ENCODE assay signal across 14 cellular contexts in the genomic region with DNA sequence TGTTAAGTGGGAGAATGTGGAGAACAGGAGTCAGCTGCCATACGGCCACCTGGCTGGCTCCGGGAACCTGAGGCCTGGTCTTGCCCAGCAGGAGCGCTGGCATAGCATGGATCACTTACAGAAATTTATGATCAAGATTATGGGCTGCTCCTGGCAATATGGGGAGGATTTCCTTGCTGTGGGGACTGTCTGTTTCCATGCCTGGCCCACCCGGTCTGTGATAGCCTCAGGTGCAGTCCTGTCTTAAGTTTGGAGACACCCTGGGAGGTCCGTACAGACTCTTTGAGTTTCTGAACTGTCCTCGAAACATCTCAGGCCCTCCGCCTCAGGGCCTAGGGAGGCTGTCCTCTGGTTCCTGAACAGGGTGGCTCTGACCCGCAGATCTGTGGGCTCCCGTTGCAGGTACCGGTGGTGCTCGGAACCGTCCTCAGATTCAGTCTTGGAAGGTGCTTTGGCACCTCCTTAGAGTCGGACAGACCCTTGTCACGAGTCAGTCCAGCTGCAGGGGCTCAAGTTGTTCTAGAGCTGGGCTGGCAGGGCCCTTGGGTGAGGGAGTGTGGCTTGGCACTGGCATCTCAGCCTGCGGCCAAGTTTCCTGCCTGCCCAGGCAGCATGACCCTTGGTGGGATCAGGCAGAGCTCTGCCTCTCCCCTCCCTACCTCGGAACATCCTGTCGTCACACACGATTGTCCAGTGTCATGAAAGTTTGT. TPM values are rescaled to one million over a fixed set of nuclear protein-coding genes. Genes with fewer than 3 reads are reported as not detected.
DNase-seq lines count a peak whose midpoint lies in the region; TF ChIP-seq lines count a peak whose summit lies in the region.
"Had no signal": no experiment of that assay in that cellular context is flagged by ENCODE, and none has a peak within 500 bp of the region (broad histone marks: within the 10 kb centered on the region; RNA-seq: fewer than 3 reads in every experiment).

No MANE protein-coding gene starts in this region.

- TF ChIP-seq CTCF in neutrophil (IDR thresholded peaks at IDR 0.05) (no peak), vagina (IDR thresholded peaks at IDR 0.05) (no peak)

- H3K4me3 Mint-ChIP-seq in activated naive CD4-positive, alpha-beta T cell treated with anti-CD3 and anti-CD28 coated beads for 36 hours = no peak overlapping the region
- no peak overlapping the region for H3K4me3 Mint-ChIP-seq in activated CD4-positive, alpha-beta T cell treated with anti-CD3 and anti-CD28 coated beads, Interleukin-2, amount 10 ng/mL, durations not matched to agents 24 days and 14 days
- H3K4me3 Mint-ChIP-seq: activated naive CD4-positive, alpha-beta T cell treated with anti-CD3 and anti-CD28 coated beads, Interleukin-2, amount 50 U/mL, for 24 hours; CD4-positive, alpha-beta T cell; T-helper 1 cell treated with Interleukin-12 subunit alpha and Interleukin-12 subunit beta and Interleukin-4 antibody, amounts not matched to agents 30 μg/mL and 1 μg/mL, for 36 hours had no signal

- H3K4me1 Mint-ChIP-seq in activated naive CD4-positive, alpha-beta T cell treated with anti-CD3 and anti-CD28 coated beads for 36 hours (ENCODE audit: low read depth) = peaks cover 45% of the 10 kb centered on the region
- peaks cover 31% of the 10 kb centered on the region for H3K4me1 Mint-ChIP-seq in activated CD4-positive, alpha-beta T cell treated with anti-CD3 and anti-CD28 coated beads, Interleukin-2, amount 10 ng/mL, durations not matched to agents 24 days and 14 days

- H3K27me3 ChIP-seq in neutrophil (no peaks in the 10 kb centered on the region), vagina (no peaks in the 10 kb centered on the region)
- H3K27me3 ChIP-seq: tibial nerve had no signal

- H3K4me1 ChIP-seq in neutrophil (ENCODE audit: control insufficient read depth in 1 of 2, insufficient read depth in 1 of 2, low read depth in 1 of 2, low read length in 1 of 2) = peaks cover 28 to 37% of the 10 kb centered on the region in 2 experiments
- H3K4me1 ChIP-seq in vagina = peaks cover 29% of the 10 kb centered on the region

- peaks cover 54% of the 10 kb centered on the region for H3K36me3 Mint-ChIP-seq in activated naive CD4-positive, alpha-beta T cell treated with anti-CD3 and anti-CD28 coated beads for 36 hours (ENCODE audit: low read depth)
- H3K36me3 Mint-ChIP-seq in activated CD4-positive, alpha-beta T cell treated with anti-CD3 and anti-CD28 coated beads, Interleukin-2, amount 10 ng/mL, durations not matched to agents 24 days and 14 days (ENCODE audit: low read depth) = peaks cover 52% of the 10 kb centered on the region

- H3K36me3 ChIP-seq in neutrophil = peaks cover 30% of the 10 kb centered on the region
- no peaks in the 10 kb centered on the region for H3K36me3 ChIP-seq in vagina

- intact Hi-C loops in activated naive CD4-positive, alpha-beta T cell treated with anti-CD3 and anti-CD28 coated beads for 36 hours (cut with micrococcal nuclease) = no loop called here
- intact Hi-C loops in vagina (cut with DNase I) = no loop called here
- intact Hi-C loops in activated CD4-positive, alpha-beta T cell treated with anti-CD3 and anti-CD28 coated beads, Interleukin-2, amount 10 ng/mL, durations not matched to agents 24 days and 14 days (cut with micrococcal nuclease) = no loop called here

- H3K4me3 ChIP-seq in neutrophil (ENCODE audit: low read depth in 1 of 2, low read length in 1 of 2) (no peak overlapping the region), vagina (no peak overlapping the region)
- H3K4me3 ChIP-seq: tibial nerve had no signal

- H3K27ac Mint-ChIP-seq in activated naive CD4-positive, alpha-beta T cell treated with anti-CD3 and anti-CD28 coated beads for 36 hours = no peak overlapping the region
- no peak overlapping the region for H3K27ac Mint-ChIP-seq in activated CD4-positive, alpha-beta T cell treated with anti-CD3 and anti-CD28 coated beads, Interleukin-2, amount 10 ng/mL, durations not matched to agents 24 days and 14 days
- H3K27ac Mint-ChIP-seq: activated naive CD4-positive, alpha-beta T cell treated with anti-CD3 and anti-CD28 coated beads, Interleukin-2, amount 50 U/mL, for 24 hours; CD4-positive, alpha-beta T cell had no signal

- no peaks in the 10 kb centered on the region for H3K27me3 Mint-ChIP-seq in activated naive CD4-positive, alpha-beta T cell treated with anti-CD3 and anti-CD28 coated beads for 36 hours (ENCODE audit: low read depth)
- H3K27me3 Mint-ChIP-seq in activated CD4-positive, alpha-beta T cell treated with anti-CD3 and anti-CD28 coated beads, Interleukin-2, amount 10 ng/mL, durations not matched to agents 24 days and 14 days = no peaks in the 10 kb centered on the region
- H3K27me3 Mint-ChIP-seq: activated naive CD4-positive, alpha-beta T cell treated with anti-CD3 and anti-CD28 coated beads, Interleukin-2, amount 50 U/mL, for 24 hours; CD4-positive, alpha-beta T cell had no signal

- H3K9me3 Mint-ChIP-seq in activated naive CD4-positive, alpha-beta T cell treated with anti-CD3 and anti-CD28 coated beads for 36 hours = no peaks in the 10 kb centered on the region
- no peaks in the 10 kb centered on the region for H3K9me3 Mint-ChIP-seq in activated CD4-positive, alpha-beta T cell treated with anti-CD3 and anti-CD28 coated beads, Interleukin-2, amount 10 ng/mL, durations not matched to agents 24 days and 14 days
- H3K9me3 Mint-ChIP-seq: activated naive CD4-positive, alpha-beta T cell treated with anti-CD3 and anti-CD28 coated beads, Interleukin-2, amount 50 U/mL, for 24 hours; CD4-positive, alpha-beta T cell; T-helper 1 cell treated with Interleukin-12 subunit alpha and Interleukin-12 subunit beta and Interleukin-4 antibody, amounts not matched to agents 30 μg/mL and 1 μg/mL, for 36 hours had no signal

- H3K9me3 ChIP-seq in neutrophil = no peaks in the 10 kb centered on the region
- H3K9me3 ChIP-seq in vagina = no peaks in the 10 kb centered on the region
- H3K9me3 ChIP-seq: tibial nerve had no signal

- DNase-seq in activated naive CD4-positive, alpha-beta T cell treated with anti-CD3 and anti-CD28 coated beads for 36 hours = peak; percentile 2
- DNase-seq in activated naive CD4-positive, alpha-beta T cell (lab: John Stamatoyannopoulos, UW) = no peak
- peak; percentile 7 for DNase-seq in epidermal melanocyte (ENCODE audit: insufficient read length, low spot score)
- DNase-seq in vagina (ENCODE audit: extremely low spot score in 2 of 2) = peak; percentile 55 to 71
- no peak for DNase-seq in activated CD4-positive, alpha-beta T cell treated with anti-CD3 and anti-CD28 coated beads, Interleukin-2, amount 10 ng/mL, durations not matched to agents 24 days and 14 days
- DNase-seq in activated CD4-positive, alpha-beta T cell treated with anti-CD3 and anti-CD28 coated beads for 48 hours = no peak
- no peak for DNase-seq in CD1c-positive myeloid dendritic cell (ENCODE audit: extremely low spot score)
- DNase-seq: CD4-positive, alpha-beta T cell; NCI-H187; NCI-H510A treated with DMSO at 0.1 percent for 48 hours had no signal

- CTCF ChIA-PET in activated naive CD4-positive, alpha-beta T cell treated with anti-CD3 and anti-CD28 coated beads for 36 hours (lab: Charles Lee) = no interaction called here

- H3K27ac ChIP-seq in neutrophil = peak overlapping the region; percentile 62
- H3K27ac ChIP-seq in vagina = no peak overlapping the region
- H3K27ac ChIP-seq: tibial nerve had no signal

- no peak for TF ChIP-seq POLR2A in vagina (IDR thresholded peaks at IDR 0.05)

RNA-seq across cellular contexts. Expression of a gene that starts 4.9 kb away (rescaled TPM):
- total RNA-seq in activated naive CD4-positive, alpha-beta T cell treated with anti-CD3 and anti-CD28 coated beads for 36 hours = 100 to 1,000 TPM; 157 to 161 TPM
- total RNA-seq in vagina = 40.0 TPM
- 180 and 184 TPM in 2 replicates for total RNA-seq in activated CD4-positive, alpha-beta T cell treated with anti-CD3 and anti-CD28 coated beads, Interleukin-2, amount 10 ng/mL, durations not matched to agents 24 days and 14 days

Comparison
In these comparisons a context has a peak if more than half of its experiments do, and no peak if none do; other contexts are left out.
1. DNase-seq: peak in activated naive CD4-positive, alpha-beta T cell treated with anti-CD3 and anti-CD28 coated beads for 36 hours (single experiment), epidermal melanocyte (single experiment) and vagina (2 of 2); none in activated naive CD4-positive, alpha-beta T cell (0 of 4), activated CD4-positive, alpha-beta T cell treated with anti-CD3 and anti-CD28 coated beads, Interleukin-2, amount 10 ng/mL, durations not matched to agents 24 days and 14 days (single experiment), activated CD4-positive, alpha-beta T cell treated with anti-CD3 and anti-CD28 coated beads for 48 hours (single experiment) and CD1c-positive myeloid dendritic cell (single experiment).